In the genomic region with DNA sequence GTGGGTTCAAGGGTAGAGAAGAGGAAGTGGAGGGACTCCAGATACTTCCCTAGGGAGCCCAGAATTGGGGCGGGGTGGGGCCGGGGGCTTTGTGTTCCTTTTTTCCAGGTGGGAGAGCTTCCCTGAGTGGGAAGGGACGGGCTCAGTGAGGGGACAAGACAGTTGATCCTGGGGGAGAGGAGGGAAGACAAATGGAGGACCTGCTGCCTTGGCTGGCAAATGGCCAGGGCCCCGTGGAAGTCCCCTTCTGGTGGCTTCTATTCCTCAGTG, we compare ENCODE assay signal across 9 cellular contexts. TPM values are rescaled to one million over a fixed set of nuclear protein-coding genes. Genes with fewer than 3 reads are reported as not detected.
DNase-seq lines count a peak whose midpoint lies in the region; ATAC-seq and TF ChIP-seq lines count a peak whose summit lies in the region.
"Had no signal": no experiment of that assay in that cellular context is flagged by ENCODE, and none has a peak within 500 bp of the region (broad histone marks: within the 10 kb centered on the region; RNA-seq: fewer than 3 reads in every experiment).

No MANE protein-coding gene starts in this region.

- no peaks in the 10 kb centered on the region for H3K27me3 Mint-ChIP-seq in IgD-negative memory B cell
- H3K27me3 Mint-ChIP-seq in activated CD8-positive, alpha-beta T cell treated with anti-CD3 and anti-CD28 coated beads, Interleukin-2, amount 10 ng/mL, durations not matched to agents 7 days and 5 days (ENCODE audit: low read depth), result no peaks in the 10 kb centered on the region
- peaks cover 15% of the 10 kb centered on the region for H3K27me3 Mint-ChIP-seq in glutamatergic neuron (ENCODE audit: unreplicated experiment)
- peaks cover 21% of the 10 kb centered on the region for H3K27me3 Mint-ChIP-seq in WTC11 (ENCODE audit: low read depth)

- H3K27ac Mint-ChIP-seq in IgD-negative memory B cell (peak overlapping the region; percentile 95 to 99 (median 97)), glutamatergic neuron (ENCODE audit: unreplicated experiment) (no peak overlapping the region), WTC11 (no peak overlapping the region)
- peak overlapping the region; percentile 92 for H3K27ac Mint-ChIP-seq in activated CD8-positive, alpha-beta T cell treated with anti-CD3 and anti-CD28 coated beads, Interleukin-2, amount 10 ng/mL, durations not matched to agents 7 days and 5 days

- H3K4me3 Mint-ChIP-seq in IgD-negative memory B cell (peak overlapping the region; percentile 89 to 97 (median 94)), glutamatergic neuron (ENCODE audit: unreplicated experiment) (no peak overlapping the region), WTC11 (no peak overlapping the region)
- H3K4me3 Mint-ChIP-seq in activated CD8-positive, alpha-beta T cell treated with anti-CD3 and anti-CD28 coated beads, Interleukin-2, amount 10 ng/mL, durations not matched to agents 7 days and 5 days, result peak overlapping the region; percentile 72

- no peak for TF ChIP-seq CTCF in glutamatergic neuron (IDR thresholded peaks at IDR 0.05; ENCODE audit: partially characterized antibody, unreplicated experiment)
- TF ChIP-seq CTCF in WTC11 (IDR thresholded peaks at IDR 0.05), result no peak

- H3K36me3 Mint-ChIP-seq in IgD-negative memory B cell, result peaks cover 8% of the 10 kb centered on the region
- H3K36me3 Mint-ChIP-seq in activated CD8-positive, alpha-beta T cell treated with anti-CD3 and anti-CD28 coated beads, Interleukin-2, amount 10 ng/mL, durations not matched to agents 7 days and 5 days (ENCODE audit: low read depth), result peaks cover 15% of the 10 kb centered on the region
- H3K36me3 Mint-ChIP-seq in glutamatergic neuron (ENCODE audit: unreplicated experiment), result no peaks in the 10 kb centered on the region
- no peaks in the 10 kb centered on the region for H3K36me3 Mint-ChIP-seq in WTC11

- CTCF ChIA-PET in activated CD8-positive, alpha-beta T cell treated with anti-CD3 and anti-CD28 coated beads, Interleukin-2, amount 10 ng/mL, durations not matched to agents 7 days and 5 days (lab: Charles Lee), result interaction anchor here (1.1 kb wide), 1 partner anchor 11 kb away, joined by 3 read pairs; no protein-coding TSS in a partner anchor
- CTCF ChIA-PET in WTC11 (lab: Charles Lee), result no interaction called here

- DNase-seq in activated CD8-positive, alpha-beta T cell treated with anti-CD3 and anti-CD28 coated beads, Interleukin-2, amount 10 ng/mL, durations not matched to agents 7 days and 5 days, result no peak
- peak; percentile 4 for DNase-seq in glutamatergic neuron
- peak; percentile 17 for DNase-seq in stimulated activated CD8-positive, alpha-beta memory T cell treated with anti-CD3 and anti-CD28 coated beads, Interleukin-15, amount 100 ng/mL, for 1 hour (ENCODE audit: low read depth)
- no peak for DNase-seq in WTC11 (ENCODE audit: low spot score)
- no peak for DNase-seq in GOT3 (lab: John Stamatoyannopoulos, UW)
- DNase-seq: midbrain had no signal

- no peak for ATAC-seq in activated CD8-positive, alpha-beta T cell treated with anti-CD3 and anti-CD28 coated beads, Interleukin-2, amount 10 ng/mL, durations not matched to agents 7 days and 5 days
- ATAC-seq in HG02610 (IDR thresholded peaks at IDR 0.05; ENCODE audit: unreplicated experiment) (no peak), GM21360 (IDR thresholded peaks at IDR 0.05; ENCODE audit: unreplicated experiment) (no peak), WTC11 (no peak)

- H3K9me3 Mint-ChIP-seq in IgD-negative memory B cell (no peaks in the 10 kb centered on the region), glutamatergic neuron (ENCODE audit: unreplicated experiment) (peaks cover 5% of the 10 kb centered on the region), WTC11 (no peaks in the 10 kb centered on the region)
- H3K9me3 Mint-ChIP-seq in activated CD8-positive, alpha-beta T cell treated with anti-CD3 and anti-CD28 coated beads, Interleukin-2, amount 10 ng/mL, durations not matched to agents 7 days and 5 days (ENCODE audit: insufficient read depth), result no peaks in the 10 kb centered on the region

- peaks cover 27 to 31% (median 29%) of the 10 kb centered on the region in 3 donors for H3K4me1 Mint-ChIP-seq in IgD-negative memory B cell
- H3K4me1 Mint-ChIP-seq in activated CD8-positive, alpha-beta T cell treated with anti-CD3 and anti-CD28 coated beads, Interleukin-2, amount 10 ng/mL, durations not matched to agents 7 days and 5 days (ENCODE audit: low read depth), result peaks cover 39% of the 10 kb centered on the region
- H3K4me1 Mint-ChIP-seq in glutamatergic neuron (ENCODE audit: low read depth, unreplicated experiment), result no peaks in the 10 kb centered on the region
- peaks cover 12% of the 10 kb centered on the region for H3K4me1 Mint-ChIP-seq in WTC11

- POLR2A ChIA-PET in activated CD8-positive, alpha-beta T cell treated with anti-CD3 and anti-CD28 coated beads, Interleukin-2, amount 10 ng/mL, durations not matched to agents 7 days and 5 days (lab: Charles Lee), result interaction anchor here (2.2 kb wide), 1 partner anchor 27 kb away, joined by 5 read pairs; the partner anchor contains the start of gene ATP5F1E
- POLR2A ChIA-PET in WTC11 (lab: Charles Lee), result no interaction called here

TF ChIP-seq in WTC11, 78 proteins besides CTCF, POLR2A, EP300 and RAD21:
- TF ChIP-seq, protein P1, sequence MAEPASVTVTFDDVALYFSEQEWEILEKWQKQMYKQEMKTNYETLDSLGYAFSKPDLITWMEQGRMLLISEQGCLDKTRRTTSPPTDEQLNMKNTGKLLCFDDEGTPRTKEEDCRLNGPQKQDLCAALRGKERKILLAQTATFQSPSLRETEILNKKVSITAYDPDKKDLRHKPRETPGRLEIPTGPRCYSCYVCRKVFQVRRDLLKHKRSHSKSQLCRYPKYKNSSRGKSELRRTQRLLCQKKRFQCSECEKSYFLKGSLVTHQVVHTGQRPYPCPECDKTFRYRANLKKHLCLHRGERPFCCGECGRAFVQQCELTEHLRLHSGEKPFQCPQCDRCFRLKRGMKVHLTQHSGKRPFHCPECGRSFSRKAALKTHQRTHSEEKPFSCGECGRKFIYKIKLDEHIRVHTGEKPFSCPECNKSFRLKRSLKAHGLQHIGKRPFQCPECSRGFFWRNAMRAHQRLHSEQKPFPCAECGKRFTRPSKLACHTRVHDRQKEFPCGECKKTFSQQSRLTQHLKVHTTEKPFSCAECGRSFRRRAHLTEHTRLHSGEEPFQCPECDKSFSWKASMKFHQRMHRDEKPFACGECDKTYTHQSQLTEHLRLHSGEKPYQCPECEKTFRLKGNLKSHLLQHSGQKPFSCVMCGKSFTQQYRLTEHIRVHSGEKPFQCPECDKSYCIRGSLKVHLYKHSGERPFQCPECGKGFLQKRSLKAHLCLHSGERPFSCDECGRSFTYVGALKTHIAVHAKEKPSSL (CRISPR knock-in tag; conservative IDR thresholded peaks at IDR 0.05), result no peak

RNA-seq across cellular contexts. Expression of gene CTSZ, which starts 2.6 kb away (rescaled TPM):
- 34.7 TPM for polyA plus RNA-seq in IgD-negative memory B cell
- 10 to 100 TPM; 42.4 to 44.0 TPM for total RNA-seq in activated CD8-positive, alpha-beta T cell treated with anti-CD3 and anti-CD28 coated beads, Interleukin-2, amount 10 ng/mL, durations not matched to agents 7 days and 5 days
- total RNA-seq in glutamatergic neuron (ENCODE audit: unreplicated experiment) (13.1 TPM), WTC11 (2021) (26.3 to 36.2 TPM (median 32.4 TPM) in 3 replicates)

RNA-seq across cellular contexts. Expression of gene TUBB1, which starts 14.8 kb away (rescaled TPM):
- 7.8 TPM for polyA plus RNA-seq in IgD-negative memory B cell
- total RNA-seq in activated CD8-positive, alpha-beta T cell treated with anti-CD3 and anti-CD28 coated beads, Interleukin-2, amount 10 ng/mL, durations not matched to agents 7 days and 5 days, result not detected
- total RNA-seq in glutamatergic neuron (ENCODE audit: unreplicated experiment), result not detected
- not detected in 3 replicates for total RNA-seq in WTC11 (2021)

RNA-seq across cellular contexts. Expression of gene NELFCD, which starts 23.4 kb away (rescaled TPM):
- 79.6 TPM for polyA plus RNA-seq in IgD-negative memory B cell
- total RNA-seq in activated CD8-positive, alpha-beta T cell treated with anti-CD3 and anti-CD28 coated beads, Interleukin-2, amount 10 ng/mL, durations not matched to agents 7 days and 5 days, result 10 to 100 TPM; 89.0 to 89.5 TPM
- 112 TPM for total RNA-seq in glutamatergic neuron (ENCODE audit: unreplicated experiment)
- 53.0 to 66.9 TPM (median 57.6 TPM) in 3 replicates for total RNA-seq in WTC11 (2021)

RNA-seq across cellular contexts. Expression of gene ATP5F1E, which starts 27.7 kb away (rescaled TPM):
- 103 TPM for polyA plus RNA-seq in IgD-negative memory B cell
- 10 to 100 TPM; 97.8 to 98.8 TPM for total RNA-seq in activated CD8-positive, alpha-beta T cell treated with anti-CD3 and anti-CD28 coated beads, Interleukin-2, amount 10 ng/mL, durations not matched to agents 7 days and 5 days
- 53.5 TPM for total RNA-seq in glutamatergic neuron (ENCODE audit: unreplicated experiment)
- 41.1 to 44.8 TPM (median 43.0 TPM) in 3 replicates for total RNA-seq in WTC11 (2021)

RNA-seq across cellular contexts. Expression of gene PRELID3B, which starts 38.2 kb away (rescaled TPM):
- polyA plus RNA-seq in IgD-negative memory B cell, result 36.5 TPM
- total RNA-seq in activated CD8-positive, alpha-beta T cell treated with anti-CD3 and anti-CD28 coated beads, Interleukin-2, amount 10 ng/mL, durations not matched to agents 7 days and 5 days, result 10 to 100 TPM; 80.1 to 81.6 TPM
- total RNA-seq in glutamatergic neuron (ENCODE audit: unreplicated experiment) (65.5 TPM), WTC11 (2021) (46.9 to 48.7 TPM (median 47.0 TPM) in 3 replicates)

Comparison
In these comparisons a context has a peak if more than half of its experiments do, and no peak if none do; other contexts are left out.
1. H3K27ac Mint-ChIP-seq: peak in IgD-negative memory B cell (3 of 3) and activated CD8-positive, alpha-beta T cell treated with anti-CD3 and anti-CD28 coated beads, Interleukin-2, amount 10 ng/mL, durations not matched to agents 7 days and 5 days (single experiment); none in glutamatergic neuron (single experiment) and WTC11 (single experiment).
2. H3K4me3 Mint-ChIP-seq: peak in IgD-negative memory B cell (4 of 4) and activated CD8-positive, alpha-beta T cell treated with anti-CD3 and anti-CD28 coated beads, Interleukin-2, amount 10 ng/mL, durations not matched to agents 7 days and 5 days (single experiment); none in glutamatergic neuron (single experiment) and WTC11 (single experiment).
3. DNase-seq: peak in glutamatergic neuron (single experiment) and stimulated activated CD8-positive, alpha-beta memory T cell treated with anti-CD3 and anti-CD28 coated beads, Interleukin-15, amount 100 ng/mL, for 1 hour (single experiment); none in activated CD8-positive, alpha-beta T cell treated with anti-CD3 and anti-CD28 coated beads, Interleukin-2, amount 10 ng/mL, durations not matched to agents 7 days and 5 days (single experiment), WTC11 (single experiment) and GOT3 (single experiment).